In the genomic region with DNA sequence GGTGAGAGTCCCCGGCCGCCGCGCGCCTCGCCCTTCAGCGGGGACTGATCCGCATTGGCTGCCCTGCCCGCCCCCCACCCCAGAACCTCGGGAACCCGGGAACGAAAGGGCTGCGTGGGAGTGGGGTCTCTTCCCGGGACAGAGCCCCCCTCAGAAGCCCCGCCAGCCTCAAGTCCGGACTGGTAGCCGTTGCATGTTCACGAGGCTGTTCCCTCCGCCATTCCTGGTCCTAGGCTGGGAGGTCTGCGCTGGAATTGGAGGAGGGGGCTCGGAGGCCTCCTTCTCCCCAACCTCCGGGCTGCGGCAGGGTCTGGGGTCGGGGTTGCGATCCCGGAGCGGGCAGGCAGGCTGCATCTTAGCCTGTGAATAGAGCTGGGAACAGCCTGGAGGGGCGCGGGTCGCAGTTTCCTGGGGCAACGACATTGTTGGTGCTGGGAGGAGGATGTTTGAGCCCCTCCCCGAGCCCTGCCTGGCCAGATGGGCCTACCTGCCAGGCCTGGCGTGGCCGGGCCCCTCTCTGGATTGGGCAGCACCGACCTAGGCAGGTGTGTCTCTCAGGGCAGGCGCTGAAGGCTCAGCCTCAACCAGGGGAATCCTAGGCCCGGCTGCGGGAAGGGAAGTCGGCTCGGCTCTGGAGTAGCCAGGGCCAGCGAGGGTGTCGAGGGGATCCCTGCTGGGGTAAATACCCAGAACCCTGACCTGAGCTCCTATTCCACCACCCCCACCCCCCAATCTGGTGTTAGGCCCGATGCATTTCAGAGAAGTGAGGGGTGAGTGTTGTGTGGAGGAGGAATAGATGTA, we compare ENCODE assay signal across 8 cellular contexts. TPM values are rescaled to one million over a fixed set of nuclear protein-coding genes. Genes with fewer than 3 reads are reported as not detected.
A peak's percentile ranks its signal among the peaks of the same experiment; 100 is the strongest.
DNase-seq lines count a peak whose midpoint lies in the region; ATAC-seq and TF ChIP-seq lines count a peak whose summit lies in the region.

No MANE protein-coding gene starts in this region.

- no peak overlapping the region for H3K14ac ChIP-seq in trophoblast cell (ENCODE audit: low read length)

- ATAC-seq in HG02884 (IDR thresholded peaks at IDR 0.05; ENCODE audit: unreplicated experiment) (no peak), GM19324 (IDR thresholded peaks at IDR 0.05; ENCODE audit: low FRiP score, unreplicated experiment) (no peak)

- peak; percentile 47 for DNase-seq in GM10266 (ENCODE audit: extremely low spot score)
- no peak for DNase-seq in fibroblast of lung (ENCODE audit: low read depth in 2 of 2)
- DNase-seq in trophoblast cell: no peak
- no peak for DNase-seq in GM19238 (ENCODE audit: insufficient read length, low spot score)
- no peak for DNase-seq in mesenteric fat pad (ENCODE audit: low spot score)

- H3K9me3 ChIP-seq in OCI-LY1 (ENCODE audit: low read length) (no peaks in the 10 kb centered on the region), fibroblast of lung (ENCODE audit: control insufficient read depth, insufficient read depth, low read depth, low read length) (no peaks in the 10 kb centered on the region), trophoblast cell (ENCODE audit: insufficient read depth, low read depth, low read length) (peaks cover 4% of the 10 kb centered on the region)

- no peak overlapping the region for H4K12ac ChIP-seq in trophoblast cell (ENCODE audit: low read depth, low read length)

- H3K79me2 ChIP-seq in OCI-LY1 (ENCODE audit: insufficient read depth, low read length) (no peaks in the 10 kb centered on the region), fibroblast of lung (ENCODE audit: control insufficient read depth, insufficient read depth, low read length) (no peaks in the 10 kb centered on the region), trophoblast cell (ENCODE audit: control insufficient read depth, insufficient read depth, low read length, poor library complexity) (no peaks in the 10 kb centered on the region)

- no peak overlapping the region for H3K23ac ChIP-seq in trophoblast cell (ENCODE audit: low read length)

- WGBS in trophoblast cell (ENCODE audit: extremely low coverage, insufficient coverage, insufficient read length): no CpG with 5 or more reads among the region's 43 CpGs

- no peaks in the 10 kb centered on the region for H4K20me1 ChIP-seq in OCI-LY1 (ENCODE audit: insufficient read depth, low read length)
- peaks cover 3% of the 10 kb centered on the region for H4K20me1 ChIP-seq in fibroblast of lung (ENCODE audit: control insufficient read depth, extremely low read depth, insufficient read depth, low read length)

- no peaks in the 10 kb centered on the region for H3F3A ChIP-seq in OCI-LY1 (ENCODE audit: insufficient read depth, low read length)

- no peak overlapping the region for H4K91ac ChIP-seq in trophoblast cell (ENCODE audit: low read depth, low read length)

- no peaks in the 10 kb centered on the region for H3K27me3 ChIP-seq in OCI-LY1 (ENCODE audit: insufficient read depth, low read length)
- no peaks in the 10 kb centered on the region for H3K27me3 ChIP-seq in fibroblast of lung (ENCODE audit: control insufficient read depth, insufficient read depth, low read length)
- peaks cover 9% of the 10 kb centered on the region for H3K27me3 ChIP-seq in trophoblast cell (ENCODE audit: insufficient read depth, low read length)

- H3K4ac ChIP-seq in trophoblast cell (ENCODE audit: low read depth, low read length): no peak overlapping the region

- H3K18ac ChIP-seq in trophoblast cell (ENCODE audit: low read length): no peak overlapping the region

- no peaks in the 10 kb centered on the region for H3K9me2 ChIP-seq in OCI-LY1 (ENCODE audit: low read depth, low read length)

- H3K9ac ChIP-seq in OCI-LY1 (ENCODE audit: low read length): peak overlapping the region; percentile 37; the same call in 1 of the 2 replicates
- no peak overlapping the region for H3K9ac ChIP-seq in fibroblast of lung (ENCODE audit: insufficient read depth, low read length)
- H3K9ac ChIP-seq in trophoblast cell (ENCODE audit: low read length): no peak overlapping the region

- no peak for TF ChIP-seq CTCF in GM10266 (IDR thresholded peaks at IDR 0.05; ENCODE audit: control insufficient read depth, insufficient read depth, low read depth, missing control alignments)
- no peak for TF ChIP-seq CTCF in OCI-LY1 (IDR thresholded peaks at IDR 0.05; ENCODE audit: low read length)
- TF ChIP-seq CTCF in fibroblast of lung (conservative IDR thresholded peaks at IDR 0.05 in 1 of 2, IDR thresholded peaks at IDR 0.05 in 1 of 2; ENCODE audit: low read depth in 1 of 2, low read length in 2 of 2): no peak

- H3K27ac ChIP-seq in OCI-LY1 (ENCODE audit: low read depth, low read length, poor library complexity, severe bottlenecking): no peak overlapping the region
- H3K27ac ChIP-seq in fibroblast of lung (ENCODE audit: insufficient read depth, low read length): no peak overlapping the region
- H3K27ac ChIP-seq in trophoblast cell (ENCODE audit: low read depth, low read length): no peak overlapping the region

- H2BK12ac ChIP-seq in trophoblast cell (ENCODE audit: low read length): no peak overlapping the region

- H3K4me2 ChIP-seq in OCI-LY1 (ENCODE audit: low read length) (peak overlapping the region; percentile 80), fibroblast of lung (ENCODE audit: extremely low read depth, insufficient read depth, low read length) (peak overlapping the region; percentile 54), trophoblast cell (ENCODE audit: low read length) (peak overlapping the region; percentile 90)

- H2AK5ac ChIP-seq in trophoblast cell (ENCODE audit: low read length): no peak overlapping the region

- no peak overlapping the region for H4K8ac ChIP-seq in trophoblast cell (ENCODE audit: low read depth, low read length)

- H2BK120ac ChIP-seq in trophoblast cell (ENCODE audit: insufficient read depth, low read length, poor library complexity): no peak overlapping the region

- H3K4me3 ChIP-seq in OCI-LY1 (ENCODE audit: low read depth, low read length, poor library complexity, severe bottlenecking) (peak overlapping the region; percentile 59), fibroblast of lung (replicated peaks in 1 of 4; ENCODE audit: control extremely low read depth in 1 of 4, insufficient read depth in 1 of 4, low read depth in 3 of 4, low read length in 4 of 4) (peak overlapping the region in 2 of 4 experiments; percentile 17 to 45), trophoblast cell (ENCODE audit: low read depth, low read length) (peak overlapping the region; percentile 74)

- H3K79me1 ChIP-seq in trophoblast cell (ENCODE audit: low read length): no peaks in the 10 kb centered on the region

- H2BK5ac ChIP-seq in trophoblast cell (ENCODE audit: low read depth, low read length, poor library complexity): no peak overlapping the region

- H3K4me1 ChIP-seq in OCI-LY1 (ENCODE audit: insufficient read depth, low read length, severe bottlenecking) (peaks cover 9% of the 10 kb centered on the region), fibroblast of lung (ENCODE audit: control insufficient read depth, extremely low read depth, insufficient read depth, low read length) (no peaks in the 10 kb centered on the region), trophoblast cell (ENCODE audit: control insufficient read depth in 1 of 2, insufficient read depth in 2 of 2, low read length in 2 of 2) (peaks cover 4 to 7% of the 10 kb centered on the region in 2 experiments)

- H3K36me3 ChIP-seq in OCI-LY1 (ENCODE audit: insufficient read depth, low read length): no peaks in the 10 kb centered on the region
- peaks cover 1% of the 10 kb centered on the region for H3K36me3 ChIP-seq in fibroblast of lung (ENCODE audit: control insufficient read depth, insufficient read depth, low read length)
- peaks cover 1 to 7% of the 10 kb centered on the region in 2 experiments for H3K36me3 ChIP-seq in trophoblast cell (ENCODE audit: control insufficient read depth in 1 of 2, insufficient read depth in 2 of 2, low read length in 2 of 2)

- no peak overlapping the region for H2AFZ ChIP-seq in OCI-LY1 (ENCODE audit: low read length)
- H2AFZ ChIP-seq in fibroblast of lung (ENCODE audit: low read length): no peak overlapping the region
- H2AFZ ChIP-seq in trophoblast cell (ENCODE audit: insufficient read depth, low read length, poor library complexity): no peak overlapping the region

RNA-seq across cellular contexts. Expression of gene MAPK8IP1, which starts 0.7 kb away (rescaled TPM):
- total RNA-seq in fibroblast of lung: 6.6 and 7.4 TPM in 2 replicates
- 3.8 and 5.7 TPM in 2 replicates for polyA plus RNA-seq in fibroblast of lung
- 7.5 and 11.3 TPM in 2 replicates for polyA plus RNA-seq in fibroblast of lung (2012)
- 13.4 and 17.1 TPM in 2 replicates for polyA minus RNA-seq in fibroblast of lung (ENCODE audit: low replicate concordance)
- 7.4 and 8.1 TPM in 2 replicates for polyA plus RNA-seq in trophoblast cell (2013)
- total RNA-seq in mesenteric fat pad: 4.2 TPM

RNA-seq across cellular contexts. Expression of gene FREY1, which starts 20.9 kb away (rescaled TPM):
- 0.77 and 0.83 TPM in 2 replicates for total RNA-seq in fibroblast of lung
- polyA plus RNA-seq in fibroblast of lung: 0.11 TPM in 1 of 2 replicates, not detected in the other
- not detected in 2 replicates for polyA plus RNA-seq in fibroblast of lung (2012)
- polyA minus RNA-seq in fibroblast of lung (ENCODE audit: low replicate concordance): 0.79 TPM in 1 of 2 replicates, not detected in the other
- 0.40 and 0.43 TPM in 2 replicates for polyA plus RNA-seq in trophoblast cell (2013)
- 1.4 TPM for total RNA-seq in mesenteric fat pad

RNA-seq across cellular contexts. Expression of gene PEX16, which starts 31.6 kb away (rescaled TPM):
- total RNA-seq in fibroblast of lung: 31.8 and 44.4 TPM in 2 replicates
- polyA plus RNA-seq in fibroblast of lung: 11.0 and 13.8 TPM in 2 replicates
- 19.1 and 24.2 TPM in 2 replicates for polyA plus RNA-seq in fibroblast of lung (2012)
- polyA minus RNA-seq in fibroblast of lung (ENCODE audit: low replicate concordance): 8.2 and 14.8 TPM in 2 replicates
- 14.1 and 15.5 TPM in 2 replicates for polyA plus RNA-seq in trophoblast cell (2013)
- total RNA-seq in mesenteric fat pad: 21.5 TPM

RNA-seq across cellular contexts. Expression of gene LARGE2, which starts 36.3 kb away (rescaled TPM):
- not detected in 2 replicates for total RNA-seq in fibroblast of lung
- not detected in 2 replicates for polyA plus RNA-seq in fibroblast of lung
- polyA plus RNA-seq in fibroblast of lung (2012): not detected in 2 replicates
- not detected in 2 replicates for polyA minus RNA-seq in fibroblast of lung (ENCODE audit: low replicate concordance)
- polyA plus RNA-seq in trophoblast cell (2013): 7.3 and 8.4 TPM in 2 replicates
- total RNA-seq in mesenteric fat pad: not detected

RNA-seq across cellular contexts. Expression of gene CRY2, which starts 38.8 kb away (rescaled TPM):
- total RNA-seq in fibroblast of lung (17.5 and 21.5 TPM in 2 replicates), mesenteric fat pad (69.9 TPM)
- 8.3 and 8.4 TPM in 2 replicates for polyA plus RNA-seq in fibroblast of lung
- 7.2 and 8.0 TPM in 2 replicates for polyA plus RNA-seq in fibroblast of lung (2012)
- polyA minus RNA-seq in fibroblast of lung (ENCODE audit: low replicate concordance): 28.6 and 32.7 TPM in 2 replicates
- polyA plus RNA-seq in trophoblast cell (2013): 7.8 and 8.1 TPM in 2 replicates
